ENCODE assay signal across 9 cellular contexts in the genomic region with DNA sequence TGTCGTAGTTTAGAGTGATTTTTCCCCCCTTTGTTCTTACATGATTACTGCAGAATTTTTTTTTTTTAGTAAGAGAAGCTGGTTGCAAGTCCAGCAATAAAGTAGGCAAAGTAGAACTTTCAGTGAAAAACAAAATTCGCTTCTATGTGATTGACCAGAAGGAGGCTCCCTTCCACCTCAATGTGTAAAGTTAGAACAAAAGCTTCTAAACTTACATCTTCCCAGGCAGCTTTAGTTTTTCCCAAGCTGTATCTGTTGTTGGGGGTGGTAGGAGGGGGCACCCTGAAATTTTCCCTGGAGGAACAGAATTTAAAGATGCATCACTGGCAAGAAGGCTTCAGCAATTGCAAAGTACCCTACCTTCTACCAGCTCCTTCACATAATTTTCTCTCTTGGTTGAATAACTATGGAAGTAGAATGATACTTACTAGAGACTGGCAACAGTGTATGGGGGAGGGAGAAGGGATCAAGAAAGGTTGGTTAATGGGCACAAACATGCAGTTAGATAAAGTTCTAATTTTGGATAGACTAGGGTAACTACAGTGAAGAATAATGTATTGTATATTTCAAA.
DNase-seq lines count a peak whose midpoint lies in the region; ATAC-seq, FAIRE-seq and TF ChIP-seq lines count a peak whose summit lies in the region.
"Had no signal": no experiment of that assay in that cellular context is flagged by ENCODE, and none has a peak within 500 bp of the region (broad histone marks: within the 10 kb centered on the region; RNA-seq: fewer than 3 reads in every experiment).

No MANE protein-coding gene starts in this region.

- CTCF ChIA-PET in AG04450 (lab: Charles Lee) = interaction anchor here (0.6 to 5.6 kb wide), 44 partner anchors 9 to 774 kb away, joined by 3 to 128 read pairs (median 4); no protein-coding TSS in a partner anchor

- H3K9me3 Mint-ChIP-seq in astrocyte (ENCODE audit: unreplicated experiment) = peaks cover 2% of the 10 kb centered on the region

- H3K4me1 Mint-ChIP-seq in astrocyte (ENCODE audit: low read depth, unreplicated experiment) = peaks cover 11% of the 10 kb centered on the region

- H3K27ac Mint-ChIP-seq in astrocyte (ENCODE audit: unreplicated experiment) = no peak overlapping the region

- no peak overlapping the region for H2AFZ ChIP-seq in astrocyte (ENCODE audit: low read depth, low read length)

- no peaks in the 10 kb centered on the region for H3K9me3 ChIP-seq in AG04450 (ENCODE audit: control insufficient read depth, insufficient read depth, low read length)
- H3K9me3 ChIP-seq in astrocyte (ENCODE audit: insufficient read depth, low read depth, low read length) = no peaks in the 10 kb centered on the region
- H3K9me3 ChIP-seq: suprapubic skin had no signal

- H3K79me2 ChIP-seq in astrocyte (ENCODE audit: insufficient read depth, low read length) = no peaks in the 10 kb centered on the region

- no peak overlapping the region for H3K4me3 ChIP-seq in AG04450 (ENCODE audit: low read depth, low read length)
- H3K4me3 ChIP-seq in H7 (ENCODE audit: insufficient read depth, low read depth, low read length) = no peak overlapping the region
- no peak overlapping the region for H3K4me3 ChIP-seq in astrocyte (ENCODE audit: insufficient read depth, low read depth, low read length)
- H3K4me3 ChIP-seq: suprapubic skin had no signal

- peak; percentile 20 for DNase-seq in AG04450 (ENCODE audit: low read depth, low spot score)
- DNase-seq in H7 = peak; percentile 2
- peak; percentile 36 for DNase-seq in astrocyte (ENCODE audit: low read depth)
- peak; percentile 65 for DNase-seq in left kidney (ENCODE audit: low read depth, low spot score)
- no peak for DNase-seq in activated naive CD4-positive, alpha-beta T cell treated with anti-CD3 and anti-CD28 coated beads, Interleukin-2, amount 50 U/mL, for 16 hours
- no peak for DNase-seq in SHP77 treated with DMSO at 0.1 percent for 48 hours (lab: John Stamatoyannopoulos, UW)

- H3K9ac ChIP-seq in astrocyte (ENCODE audit: low read length) = no peak overlapping the region

- H3K36me3 Mint-ChIP-seq in astrocyte (ENCODE audit: low read depth, unreplicated experiment) = no peaks in the 10 kb centered on the region

- H3K27ac ChIP-seq in AG04450 (ENCODE audit: low read depth, low read length) (no peak overlapping the region), astrocyte (ENCODE audit: low read depth, low read length) (no peak overlapping the region)
- H3K27ac ChIP-seq: suprapubic skin had no signal

- ATAC-seq in GM21390 (IDR thresholded peaks at IDR 0.05; ENCODE audit: unreplicated experiment) = no peak
- ATAC-seq in GM18502 (IDR thresholded peaks at IDR 0.05; ENCODE audit: poor library complexity, unreplicated experiment) = no peak

- H3K4me2 ChIP-seq in astrocyte (ENCODE audit: low read length) = no peak overlapping the region

- no peaks in the 10 kb centered on the region for H3K27me3 Mint-ChIP-seq in astrocyte (ENCODE audit: low read depth, unreplicated experiment)

- H4K20me1 ChIP-seq in astrocyte (ENCODE audit: insufficient read depth, low read length) = no peaks in the 10 kb centered on the region

- FAIRE-seq in astrocyte (lab: Jason Lieb, UNC) = no peak

- no peaks in the 10 kb centered on the region for H3K27me3 ChIP-seq in AG04450 (ENCODE audit: control insufficient read depth, insufficient read depth, low read length)
- H3K27me3 ChIP-seq in H7 (ENCODE audit: control insufficient read depth, insufficient read depth, low read length) = no peaks in the 10 kb centered on the region
- H3K27me3 ChIP-seq in astrocyte (ENCODE audit: insufficient read depth, low read length) = no peaks in the 10 kb centered on the region
- H3K27me3 ChIP-seq: suprapubic skin had no signal

- no peak overlapping the region for H3K4me3 Mint-ChIP-seq in astrocyte (ENCODE audit: unreplicated experiment)

- no peaks in the 10 kb centered on the region for H3K36me3 ChIP-seq in H7 (replicated peaks; ENCODE audit: control insufficient read depth, insufficient read depth, low read length)
- no peaks in the 10 kb centered on the region for H3K36me3 ChIP-seq in astrocyte (ENCODE audit: insufficient read depth, low read length)
- H3K36me3 ChIP-seq: suprapubic skin had no signal

- TF ChIP-seq CTCF in AG04450 (IDR thresholded peaks at IDR 0.05; ENCODE audit: low read depth, low read length) (peak; percentile 76), astrocyte (IDR thresholded peaks at IDR 0.05; ENCODE audit: insufficient read depth, low read depth, low read length) (peak; percentile 44)

- POLR2A ChIA-PET in AG04450 (lab: Yijun Ruan, JAX) = interaction anchor here (0.7 kb wide), 1 partner anchor 297 kb away, joined by 3 read pairs; no protein-coding TSS in a partner anchor

- no peaks in the 10 kb centered on the region for H3K4me1 ChIP-seq in astrocyte (ENCODE audit: insufficient read depth, low read length)
- H3K4me1 ChIP-seq: suprapubic skin had no signal

Comparison
In these comparisons a context has a peak if more than half of its experiments do, and no peak if none do; other contexts are left out.
1. DNase-seq: peak in AG04450 (single experiment), H7 (single experiment), astrocyte (single experiment) and left kidney (single experiment); none in activated naive CD4-positive, alpha-beta T cell treated with anti-CD3 and anti-CD28 coated beads, Interleukin-2, amount 50 U/mL, for 16 hours (single experiment) and SHP77 treated with DMSO at 0.1 percent for 48 hours (single experiment).